ENCODE assay signal across 29 cellular contexts in the genomic region with DNA sequence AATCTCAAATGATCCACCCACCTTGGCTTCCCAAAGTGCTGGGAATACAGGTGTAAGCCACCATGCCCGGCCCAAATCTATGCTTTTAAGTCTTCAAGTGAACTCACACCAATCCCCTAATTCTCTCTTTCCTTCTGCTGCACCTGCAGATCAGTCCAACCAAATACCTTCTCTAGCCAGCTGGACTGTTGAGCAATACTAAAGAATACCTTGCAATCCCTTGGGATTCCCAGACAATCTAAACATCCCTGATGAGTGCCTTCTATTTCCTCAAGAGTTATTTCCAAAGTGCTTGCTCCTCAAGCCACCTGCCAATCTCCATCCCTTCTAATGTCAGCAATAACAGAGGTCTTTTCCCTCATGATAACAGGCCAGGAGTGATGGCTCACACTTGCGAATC.
"Had no signal": no experiment of that assay in that cellular context is flagged by ENCODE, and none has a peak within 500 bp of the region (broad histone marks: within the 10 kb centered on the region; RNA-seq: fewer than 3 reads in every experiment).

No MANE protein-coding gene starts in this region.

- H3K4me2 ChIP-seq: PC-9 had no signal

- H3K27ac ChIP-seq: PC-9, VCaP had no signal

- DNase-seq: activated B cell treated with CpG ODN at 0.5 μM for 24 hours; activated CD4-positive, alpha-beta memory T cell treated with anti-CD3 and anti-CD28 coated beads for 36 hours; activated CD4-positive, alpha-beta T cell treated with anti-CD3 and anti-CD28 coated beads for 4 hours; activated CD4-positive, alpha-beta T cell treated with anti-CD3 and anti-CD28 coated beads, Interleukin-2, amount 50 U/mL, for 1 hour; activated CD4-positive, CD25-positive, alpha-beta regulatory T cell treated with anti-CD3 and anti-CD28 coated beads, Interleukin-2, amount 50 U/mL, for 72 hours; activated CD8-positive, alpha-beta memory T cell treated with anti-CD3 and anti-CD28 coated beads, Interleukin-2, amount 50 U/mL, for 4 hours; activated effector memory CD4-positive, alpha-beta T cell treated with Interleukin-2 at 50 U/mL for 16 hours; activated naive CD4-positive, alpha-beta T cell treated with anti-CD3 and anti-CD28 coated beads, Interleukin-2, amount 10 ng/mL, durations not matched to agents 7 days and 5 days; activated naive CD8-positive, alpha-beta T cell treated with anti-CD3 and anti-CD28 coated beads, Interleukin-2, amount 50 U/mL, for 24 hours; activated T-cell treated with anti-CD3 and anti-CD28 coated beads for 4 hours; activated T-cell treated with anti-CD3 and anti-CD28 coated beads, Interleukin-2, amount 50 U/mL, for 48 hours; anterior cingulate cortex; central memory CD4-positive, alpha-beta T cell; Kasumi-1; KG1; MM.1S; NCI-H1092 treated with DMSO at 0.1 percent for 48 hours; NCI-H1417 treated with DMSO at 0.1 percent for 48 hours; NCI-H187 treated with DMSO at 0.1 percent for 48 hours; NCI-H2081; NCI-H345; PC-9; Right ventricle myocardium superior; SW 1271; T-helper 1 cell; T-helper 2 cell; T-helper 9 cell had no signal

- H3K4me3 ChIP-seq: PC-9 had no signal

- H2AFZ ChIP-seq: PC-9 had no signal

- FAIRE-seq: colon had no signal

- ATAC-seq: activated naive CD8-positive, alpha-beta T cell treated with anti-CD3 and anti-CD28 coated beads, Interleukin-2, amount 50 U/mL, for 24 hours had no signal
